Comparison of ENCODE assay signal across 23 cellular contexts in genomic region chr4:103375278-103375677, GRCh38.
DNase-seq lines count a peak whose midpoint lies in the region; TF ChIP-seq lines count a peak whose summit lies in the region.
"Had no signal": no experiment of that assay in that cellular context is flagged by ENCODE, and none has a peak within 500 bp of the region (broad histone marks: within the 10 kb centered on the region; RNA-seq: fewer than 3 reads in every experiment).

No MANE protein-coding gene starts in this region.

- no peaks in the 10 kb centered on the region for H3K9me3 Mint-ChIP-seq in Calu3 (ENCODE audit: low read depth, unreplicated experiment)

- no peak overlapping the region for H3K4me3 ChIP-seq in epithelial cell of esophagus (ENCODE audit: low read length)
- H3K4me3 ChIP-seq in skeletal muscle cell (ENCODE audit: low read depth, low read length) = no peak overlapping the region
- H3K4me3 ChIP-seq: neural progenitor cell, SK-N-MC, transverse colon had no signal

- H3K27me3 Mint-ChIP-seq in Calu3 (ENCODE audit: unreplicated experiment) = no peaks in the 10 kb centered on the region

- no TSS peak for BruUV-seq in Calu3 (replicated peaks; lab: Mats Ljungman, UMichigan)

- TF ChIP-seq CTCF in epithelial cell of esophagus (IDR thresholded peaks at IDR 0.05; ENCODE audit: insufficient read depth, low read depth, low read length, missing control alignments) (no peak), Calu3 (IDR thresholded peaks at IDR 0.05; ENCODE audit: unreplicated experiment) (no peak)

- H3K27ac Mint-ChIP-seq in Calu3 (ENCODE audit: unreplicated experiment) = no peak overlapping the region
- H3K27ac Mint-ChIP-seq: neural progenitor cell had no signal

- CTCF ChIA-PET in Calu3 (lab: Charles Lee) = no interaction called here

- H3K4me1 Mint-ChIP-seq in Calu3 (ENCODE audit: low read depth, unreplicated experiment) = no peaks in the 10 kb centered on the region
- H3K4me1 Mint-ChIP-seq: neural progenitor cell had no signal

- H3K4me3 Mint-ChIP-seq in Calu3 (ENCODE audit: low read depth, unreplicated experiment) = no peak overlapping the region
- H3K4me3 Mint-ChIP-seq: neural progenitor cell had no signal

- intact Hi-C loops in Calu3 (cut with micrococcal nuclease; ENCODE audit: unreplicated experiment) = no loop called here

- DNase-seq in HCEC 1CT (peak; percentile 77), RKO (ENCODE audit: low spot score) (peak; percentile 35), epithelial cell of esophagus (ENCODE audit: low read depth) (peak; percentile 69), skeletal muscle cell (ENCODE audit: low read depth) (peak; percentile 54), NCI-H524 treated with DMSO at 0.1 percent for 48 hours (lab: John Stamatoyannopoulos, UW) (no peak), Calu3 (no peak)
- DNase-seq in stimulated activated CD4-positive, alpha-beta T cell treated with anti-CD3 and anti-CD28 coated beads, Interleukin-1b, Interleukin-23, amount 100 ng/mL, for 48 hours = no peak
- no peak for DNase-seq in activated CD4-positive, alpha-beta T cell treated with anti-CD3 and anti-CD28 coated beads, Interleukin-2, amount 50 U/mL, for 48 hours
- DNase-seq: activated CD4-positive, alpha-beta T cell treated with anti-CD3 and anti-CD28 coated beads for 48 hours; activated CD8-positive, alpha-beta memory T cell treated with anti-CD3 and anti-CD28 coated beads, Interleukin-2, amount 50 U/mL, for 48 hours; activated gamma-delta T cell; cerebellar nuclear complex; effector CD8-positive, alpha-beta T cell; H7; KBM-7; left cardiac atrium; NCI-H1092 treated with DMSO at 0.1 percent for 48 hours; NCI-H2081; NCI-H510A treated with DMSO at 0.1 percent for 48 hours; stimulated activated naive CD8-positive, alpha-beta T cell treated with anti-CD3 and anti-CD28 coated beads, Interleukin-15, Interleukin-2, amounts not matched to agents 100 U/mL and 50 U/mL, for 24 hours; transverse colon had no signal

- no peaks in the 10 kb centered on the region for H3K36me3 Mint-ChIP-seq in Calu3 (ENCODE audit: insufficient read depth, unreplicated experiment)
- H3K36me3 Mint-ChIP-seq: neural progenitor cell had no signal

Comparison
In these comparisons a context has a peak if more than half of its experiments do, and no peak if none do; other contexts are left out.
1. DNase-seq: peak in HCEC 1CT (single experiment), RKO (single experiment), epithelial cell of esophagus (single experiment) and skeletal muscle cell (single experiment); none in NCI-H524 treated with DMSO at 0.1 percent for 48 hours (single experiment), stimulated activated CD4-positive, alpha-beta T cell treated with anti-CD3 and anti-CD28 coated beads, Interleukin-1b, Interleukin-23, amount 100 ng/mL, for 48 hours (single experiment), activated CD4-positive, alpha-beta T cell treated with anti-CD3 and anti-CD28 coated beads, Interleukin-2, amount 50 U/mL, for 48 hours (0 of 2) and Calu3 (single experiment).